1 cellular context compared by ENCODE assay signal in genomic region chr10:95742962-95743535, GRCh38.
TF ChIP-seq lines count a peak whose summit lies in the region.

No MANE protein-coding gene starts in this region.

TF ChIP-seq in GM12878, 131 proteins besides CTCF, POLR2A, EP300 and RAD21:
- TF ChIP-seq EED (IDR thresholded peaks at IDR 0.05; ENCODE audit: low read depth) (no peak), TCF3 (IDR thresholded peaks at IDR 0.05; ENCODE audit: borderline replicate concordance, insufficient read depth, low read depth, low read length) (no peak), MYC (IDR thresholded peaks at IDR 0.05; ENCODE audit: insufficient read depth, insufficient read length, insufficient replicate concordance, low read length, severe bottlenecking) (no peak), ZNF622 (IDR thresholded peaks at IDR 0.05) (no peak), NBN (IDR thresholded peaks at IDR 0.05) (no peak)
- TF ChIP-seq, protein P1, sequence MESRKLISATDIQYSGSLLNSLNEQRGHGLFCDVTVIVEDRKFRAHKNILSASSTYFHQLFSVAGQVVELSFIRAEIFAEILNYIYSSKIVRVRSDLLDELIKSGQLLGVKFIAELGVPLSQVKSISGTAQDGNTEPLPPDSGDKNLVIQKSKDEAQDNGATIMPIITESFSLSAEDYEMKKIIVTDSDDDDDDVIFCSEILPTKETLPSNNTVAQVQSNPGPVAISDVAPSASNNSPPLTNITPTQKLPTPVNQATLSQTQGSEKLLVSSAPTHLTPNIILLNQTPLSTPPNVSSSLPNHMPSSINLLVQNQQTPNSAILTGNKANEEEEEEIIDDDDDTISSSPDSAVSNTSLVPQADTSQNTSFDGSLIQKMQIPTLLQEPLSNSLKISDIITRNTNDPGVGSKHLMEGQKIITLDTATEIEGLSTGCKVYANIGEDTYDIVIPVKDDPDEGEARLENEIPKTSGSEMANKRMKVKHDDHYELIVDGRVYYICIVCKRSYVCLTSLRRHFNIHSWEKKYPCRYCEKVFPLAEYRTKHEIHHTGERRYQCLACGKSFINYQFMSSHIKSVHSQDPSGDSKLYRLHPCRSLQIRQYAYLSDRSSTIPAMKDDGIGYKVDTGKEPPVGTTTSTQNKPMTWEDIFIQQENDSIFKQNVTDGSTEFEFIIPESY (IDR thresholded peaks at IDR 0.05) = no peak
